In genomic region chr20:4591975-4592315, GRCh38 we compare ENCODE assay signal across 11 cellular contexts.
A peak's percentile ranks its signal among the peaks of the same experiment; 100 is the strongest.
DNase-seq lines count a peak whose midpoint lies in the region; ATAC-seq, FAIRE-seq and TF ChIP-seq lines count a peak whose summit lies in the region.
"Had no signal": no experiment of that assay in that cellular context is flagged by ENCODE, and none has a peak within 500 bp of the region (broad histone marks: within the 10 kb centered on the region; RNA-seq: fewer than 3 reads in every experiment).

No MANE protein-coding gene starts in this region.

- no peak for DNase-seq in mammary epithelial cell
- no peak for DNase-seq in breast epithelium (ENCODE audit: low spot score in 2 of 2)
- no peak for DNase-seq in activated CD8-positive, alpha-beta T cell treated with anti-CD3 and anti-CD28 coated beads for 36 hours
- DNase-seq in HepG2 (ENCODE audit: low spot score) = no peak
- DNase-seq in thoracic aorta (ENCODE audit: low spot score) = no peak
- no peak for DNase-seq in SK-N-DZ (ENCODE audit: low spot score)
- DNase-seq in NCI-H187 (lab: John Stamatoyannopoulos, UW) = no peak
- DNase-seq in effector CD8-positive, alpha-beta T cell (lab: John Stamatoyannopoulos, UW) = no peak

- H3K9me3 Mint-ChIP-seq in activated CD8-positive, alpha-beta T cell treated with anti-CD3 and anti-CD28 coated beads for 36 hours = no peaks in the 10 kb centered on the region
- H3K9me3 Mint-ChIP-seq: stimulated activated naive B cell treated with anti-CD40 and anti-IgM and Interleukin-4, amounts not matched to agents 10 μg/mL and 1 μg/mL and 100 μg/mL, for 72 hours had no signal

- intact Hi-C loops in mammary epithelial cell (cut with micrococcal nuclease) = loop anchor here (1.0 to 5.0 kb wide), 4 partner anchors 75 to 484 kb away; no protein-coding TSS in a partner anchor
- intact Hi-C loops in breast epithelium (cut with DNase I; ENCODE audit: low total_unique reads) = no loop called here
- intact Hi-C loops in activated CD8-positive, alpha-beta T cell treated with anti-CD3 and anti-CD28 coated beads for 36 hours (cut with micrococcal nuclease) = loop anchor here (5.0 kb wide), 2 partner anchors 365 to 485 kb away; no protein-coding TSS in a partner anchor
- intact Hi-C loops in HepG2 (cut with micrococcal nuclease; ENCODE audit: unreplicated experiment) = loop anchor here (2.0 kb wide), 1 partner anchor 481 kb away; no protein-coding TSS in a partner anchor

- H2AFZ ChIP-seq in mammary epithelial cell (ENCODE audit: low read depth, low read length) = peak overlapping the region; percentile 64
- H2AFZ ChIP-seq in HepG2 (ENCODE audit: low read length) = no peak overlapping the region

- H3K4me3 ChIP-seq in mammary epithelial cell (replicated peaks in 1 of 3; ENCODE audit: insufficient read depth in 1 of 3, low read depth in 2 of 3, low read length in 3 of 3) (no peak overlapping the region), breast epithelium (no peak overlapping the region), HepG2 (replicated peaks in 1 of 3; ENCODE audit: insufficient read depth in 1 of 3, low read depth in 2 of 3, low read length in 3 of 3) (peak overlapping the region in 1 of 3 experiments; percentile 69; a peak in 2 of 6 replicates), thoracic aorta (peak overlapping the region; percentile 73)

- WGBS in mammary epithelial cell (ENCODE audit: low coverage, missing lambda C conversion rate) = 42% methylated on average over 10 of the region's 10 CpGs
- 13% methylated on average over 10 of the region's 10 CpGs for WGBS in HepG2 (ENCODE audit: low lambda C conversion rate)

- no peak for FAIRE-seq in HepG2 (lab: Jason Lieb, UNC)
- FAIRE-seq: colon had no signal

- no peak overlapping the region for H3K4me2 ChIP-seq in mammary epithelial cell (ENCODE audit: insufficient read depth, low read depth, low read length)
- H3K4me2 ChIP-seq in HepG2 (ENCODE audit: low read depth, low read length) = peak overlapping the region; percentile 89

- H3K27ac Mint-ChIP-seq in activated CD8-positive, alpha-beta T cell treated with anti-CD3 and anti-CD28 coated beads for 36 hours = no peak overlapping the region
- H3K27ac Mint-ChIP-seq: stimulated activated naive B cell treated with anti-CD40 and anti-IgM and Interleukin-4, amounts not matched to agents 10 μg/mL and 1 μg/mL and 100 μg/mL, for 72 hours had no signal

- H3K9ac ChIP-seq in mammary epithelial cell (ENCODE audit: insufficient read depth, low read length) (no peak overlapping the region), HepG2 (ENCODE audit: insufficient read depth, low read depth, low read length) (no peak overlapping the region)

- BruUV-seq in mammary epithelial cell (replicated peaks; lab: Mats Ljungman, UMichigan) (no TSS peak), HepG2 (replicated peaks; lab: Mats Ljungman, UMichigan) (no TSS peak)

- TF ChIP-seq CTCF in mammary epithelial cell (conservative IDR thresholded peaks at IDR 0.05 in 1 of 2, IDR thresholded peaks at IDR 0.05 in 1 of 2; ENCODE audit: extremely low read depth in 1 of 2, insufficient read depth in 1 of 2, low read depth in 1 of 2, low read length in 2 of 2) = no peak
- TF ChIP-seq CTCF in breast epithelium (IDR thresholded peaks at IDR 0.05) = no peak
- TF ChIP-seq CTCF in activated CD8-positive, alpha-beta T cell treated with anti-CD3 and anti-CD28 coated beads for 36 hours (IDR thresholded peaks at IDR 0.05) = no peak
- TF ChIP-seq CTCF in HepG2 (CRISPR knock-in tag; IDR thresholded peaks at IDR 0.05) = no peak
- TF ChIP-seq CTCF in thoracic aorta (IDR thresholded peaks at IDR 0.05) = no peak

- POLR2A ChIA-PET in activated CD8-positive, alpha-beta T cell treated with anti-CD3 and anti-CD28 coated beads for 36 hours (lab: Charles Lee) = no interaction called here
- POLR2A ChIA-PET in HepG2 (lab: Yijun Ruan, JAX) = no interaction called here

- H3K79me2 ChIP-seq in mammary epithelial cell (ENCODE audit: insufficient read depth, low read length) (no peaks in the 10 kb centered on the region), HepG2 (ENCODE audit: insufficient read depth, low read length) (no peaks in the 10 kb centered on the region)

- H3K27me3 Mint-ChIP-seq in activated CD8-positive, alpha-beta T cell treated with anti-CD3 and anti-CD28 coated beads for 36 hours = peaks cover 4% of the 10 kb centered on the region

- no peaks in the 10 kb centered on the region for H3K36me3 Mint-ChIP-seq in activated CD8-positive, alpha-beta T cell treated with anti-CD3 and anti-CD28 coated beads for 36 hours (ENCODE audit: low read depth)
- H3K36me3 Mint-ChIP-seq: stimulated activated naive B cell treated with anti-CD40 and anti-IgM and Interleukin-4, amounts not matched to agents 10 μg/mL and 1 μg/mL and 100 μg/mL, for 72 hours had no signal

- dilution Hi-C loops in mammary epithelial cell (cut with HindIII; ENCODE audit: low sequenced_read_pairs) = no loop called here

- TF ChIP-seq POLR2A in breast epithelium (IDR thresholded peaks at IDR 0.05) (no peak), HepG2 (IDR thresholded peaks at IDR 0.05; ENCODE audit: insufficient read depth in 1 of 2, low read depth in 2 of 2, low read length in 2 of 2) (no peak)

- no peaks in the 10 kb centered on the region for H4K20me1 ChIP-seq in mammary epithelial cell (ENCODE audit: insufficient read depth, low read length)
- no peaks in the 10 kb centered on the region for H4K20me1 ChIP-seq in HepG2 (ENCODE audit: insufficient read depth, low read length)

- no peak for TF ChIP-seq EP300 in HepG2 (IDR thresholded peaks at IDR 0.05; ENCODE audit: low read depth in 2 of 2, low read length in 2 of 2)
- TF ChIP-seq EP300 in HepG2 (CRISPR knock-in tag; IDR thresholded peaks at IDR 0.05; ENCODE audit: borderline replicate concordance) = no peak

- H3K4me3 Mint-ChIP-seq in activated CD8-positive, alpha-beta T cell treated with anti-CD3 and anti-CD28 coated beads for 36 hours = peak overlapping the region; percentile 46

- H3K27ac ChIP-seq in mammary epithelial cell (ENCODE audit: insufficient read depth, low read depth, low read length) = no peak overlapping the region
- H3K27ac ChIP-seq in breast epithelium = no peak overlapping the region
- H3K27ac ChIP-seq in HepG2 (ENCODE audit: extremely low read length, insufficient read depth, low read length) = no peak overlapping the region
- peak overlapping the region; percentile 35 to 43 for H3K27ac ChIP-seq in thoracic aorta

- no peaks in the 10 kb centered on the region for H3K9me3 ChIP-seq in mammary epithelial cell (replicated peaks; ENCODE audit: insufficient read depth, low read length)
- no peaks in the 10 kb centered on the region for H3K9me3 ChIP-seq in breast epithelium
- no peaks in the 10 kb centered on the region for H3K9me3 ChIP-seq in HepG2 (ENCODE audit: low read length)
- no peaks in the 10 kb centered on the region for H3K9me3 ChIP-seq in thoracic aorta
- H3K9me3 ChIP-seq: BE2C had no signal

- TF ChIP-seq RAD21 in HepG2 (CRISPR knock-in tag; IDR thresholded peaks at IDR 0.05) = no peak

- H3K4me1 Mint-ChIP-seq in activated CD8-positive, alpha-beta T cell treated with anti-CD3 and anti-CD28 coated beads for 36 hours (ENCODE audit: low read depth) = peaks cover 8% of the 10 kb centered on the region

- CTCF ChIA-PET in mammary epithelial cell (lab: Charles Lee; ENCODE audit: low non-redundant PET) = no interaction called here
- CTCF ChIA-PET in activated CD8-positive, alpha-beta T cell treated with anti-CD3 and anti-CD28 coated beads for 36 hours (lab: Charles Lee) = interaction anchor here (0.7 to 2.0 kb wide), 12 partner anchors 9 to 482 kb away, joined by 3 to 7 read pairs (median 3); no protein-coding TSS in a partner anchor
- CTCF ChIA-PET in HepG2 (lab: Yijun Ruan, JAX; ENCODE audit: low intra/inter-chr PET ratio, low total read pairs) = interaction anchor here (1.3 to 1.9 kb wide), 3 partner anchors 365 to 483 kb away, joined by 3 to 11 read pairs (median 10); no protein-coding TSS in a partner anchor

- in situ Hi-C loops in mammary epithelial cell (cut with MboI; ENCODE audit: low sequenced_read_pairs in 2 of 2) (loop anchor here (5.0 to 10.0 kb wide), 2 partner anchors 340 to 487 kb away; no protein-coding TSS in a partner anchor), HepG2 (cut with HindIII; ENCODE audit: extremely low pct_ligation_motif_present, low pct_unique_long_range_greater_than_20kb) (loop anchor here (10.0 kb wide), 1 partner anchor 477 kb away; no protein-coding TSS in a partner anchor)

- H3K36me3 ChIP-seq in mammary epithelial cell (ENCODE audit: insufficient read depth, low read length) = no peaks in the 10 kb centered on the region
- H3K36me3 ChIP-seq in breast epithelium = no peaks in the 10 kb centered on the region
- no peaks in the 10 kb centered on the region for H3K36me3 ChIP-seq in HepG2 (replicated peaks in 1 of 2; ENCODE audit: control insufficient read depth in 1 of 2, insufficient read depth in 2 of 2, low read length in 2 of 2)
- H3K36me3 ChIP-seq in thoracic aorta = no peaks in the 10 kb centered on the region
- H3K36me3 ChIP-seq: BE2C had no signal

- H3K4me1 ChIP-seq in mammary epithelial cell (ENCODE audit: insufficient read depth, low read length) (peaks cover 7% of the 10 kb centered on the region), breast epithelium (no peaks in the 10 kb centered on the region), HepG2 (ENCODE audit: insufficient read depth, low read length) (peaks cover 22% of the 10 kb centered on the region), thoracic aorta (ENCODE audit: control insufficient read depth in 1 of 2, low read depth in 2 of 2) (peaks cover 4 to 13% of the 10 kb centered on the region in 2 donors)
- H3K4me1 ChIP-seq: BE2C had no signal

- H3K27me3 ChIP-seq in mammary epithelial cell (ENCODE audit: insufficient read depth, low read length) (no peaks in the 10 kb centered on the region), breast epithelium (no peaks in the 10 kb centered on the region), HepG2 (ENCODE audit: control insufficient read depth in 1 of 2, insufficient read depth in 2 of 2, low read length in 2 of 2) (peaks cover 1 to 22% of the 10 kb centered on the region in 2 experiments; a peak in 2 of 5 replicates), thoracic aorta (replicated peaks; ENCODE audit: insufficient read depth) (no peaks in the 10 kb centered on the region)

- no peak for ATAC-seq in activated CD8-positive, alpha-beta T cell treated with anti-CD3 and anti-CD28 coated beads for 36 hours
- ATAC-seq in HepG2 = peak; percentile 48
- no peak for ATAC-seq in thoracic aorta (ENCODE audit: insufficient number of reproducible peaks, low FRiP score, low read depth)

TF ChIP-seq in HepG2, 621 proteins besides CTCF, POLR2A, EP300 and RAD21 (continues in another document):
- TF ChIP-seq KDM3A (CRISPR knock-in tag; IDR thresholded peaks at IDR 0.05; ENCODE audit: low read depth) (no peak), RFX1 (IDR thresholded peaks at IDR 0.05) (no peak), CENPBD1 (CRISPR knock-in tag; IDR thresholded peaks at IDR 0.05; ENCODE audit: borderline replicate concordance, low read depth) (peak; percentile 35; the same call in 1 of the 2 replicates), CAMTA2 (CRISPR knock-in tag; IDR thresholded peaks at IDR 0.05; ENCODE audit: borderline replicate concordance) (0 out of 2 replicates have a peak, but pooled peaks have one; percentile 7)

Comparison
In these comparisons a context has a peak if more than half of its experiments do, and no peak if none do; other contexts are left out.
1. H3K27ac ChIP-seq: peak in thoracic aorta (2 of 2); none in mammary epithelial cell (single experiment), breast epithelium (0 of 2) and HepG2 (single experiment).